In genomic region chr4:147015531-147015930, GRCh38 we compare ENCODE assay signal across 23 cellular contexts.
"Had no signal": no experiment of that assay in that cellular context is flagged by ENCODE, and none has a peak within 500 bp of the region (broad histone marks: within the 10 kb centered on the region; RNA-seq: fewer than 3 reads in every experiment).

No MANE protein-coding gene starts in this region.

- H2AFZ ChIP-seq: parathyroid adenoma had no signal

- H3K27ac ChIP-seq: ascending aorta, coronary artery, dorsolateral prefrontal cortex, gastroesophageal sphincter, parathyroid adenoma, psoas muscle, sigmoid colon, upper lobe of left lung had no signal

- H3K9ac ChIP-seq: parathyroid adenoma had no signal

- H3K36me3 ChIP-seq: ascending aorta, gastroesophageal sphincter, sigmoid colon, upper lobe of left lung had no signal

- ATAC-seq: activated CD4-positive, alpha-beta T cell treated with anti-CD3 and anti-CD28 coated beads for 36 hours; gastroesophageal sphincter; left cardiac atrium; left ventricle myocardium superior; naive thymus-derived CD4-positive, alpha-beta T cell; psoas muscle; stimulated activated effector memory CD8-positive, alpha-beta T cell treated with anti-CD3 and anti-CD28 coated beads, Interleukin-12 subunit alpha, Interleukin-12 subunit beta, amount 100 ng/mL, for 72 hours had no signal

- H3K27me3 ChIP-seq: ascending aorta, dorsolateral prefrontal cortex, gastroesophageal sphincter, sigmoid colon, upper lobe of left lung had no signal

- DNase-seq: activated CD4-positive, alpha-beta T cell treated with anti-CD3 and anti-CD28 coated beads for 36 hours; activated CD4-positive, CD25-positive, alpha-beta regulatory T cell; activated CD8-positive, alpha-beta memory T cell treated with anti-CD3 and anti-CD28 coated beads for 24 hours; activated effector memory CD4-positive, alpha-beta T cell treated with anti-CD3 and anti-CD28 coated beads, Interleukin-2, amount 50 U/mL, for 16 hours; activated naive CD4-positive, alpha-beta T cell treated with anti-CD3 and anti-CD28 coated beads for 36 hours; activated naive CD8-positive, alpha-beta T cell treated with anti-CD3 and anti-CD28 coated beads for 36 hours; dorsolateral prefrontal cortex; effector memory CD4-positive, alpha-beta T cell; hippocampal formation; left cardiac atrium; left ventricle myocardium superior; naive thymus-derived CD4-positive, alpha-beta T cell; nucleus accumbens; psoas muscle; sigmoid colon; small intestine; stimulated activated CD4-positive, alpha-beta T cell treated with anti-CD3 and anti-CD28 coated beads, Interleukin-4, amount 100 ng/mL, for 24 hours; upper lobe of left lung had no signal

- H3K4me3 ChIP-seq: ascending aorta, coronary artery, dorsolateral prefrontal cortex, gastroesophageal sphincter, psoas muscle, sigmoid colon, upper lobe of left lung had no signal

- H3K4me1 ChIP-seq: ascending aorta, gastroesophageal sphincter, parathyroid adenoma, psoas muscle, sigmoid colon had no signal

- H3K9me3 ChIP-seq: ascending aorta, gastroesophageal sphincter, psoas muscle, sigmoid colon, upper lobe of left lung had no signal
